1 cellular context compared by ENCODE assay signal in the genomic region with DNA sequence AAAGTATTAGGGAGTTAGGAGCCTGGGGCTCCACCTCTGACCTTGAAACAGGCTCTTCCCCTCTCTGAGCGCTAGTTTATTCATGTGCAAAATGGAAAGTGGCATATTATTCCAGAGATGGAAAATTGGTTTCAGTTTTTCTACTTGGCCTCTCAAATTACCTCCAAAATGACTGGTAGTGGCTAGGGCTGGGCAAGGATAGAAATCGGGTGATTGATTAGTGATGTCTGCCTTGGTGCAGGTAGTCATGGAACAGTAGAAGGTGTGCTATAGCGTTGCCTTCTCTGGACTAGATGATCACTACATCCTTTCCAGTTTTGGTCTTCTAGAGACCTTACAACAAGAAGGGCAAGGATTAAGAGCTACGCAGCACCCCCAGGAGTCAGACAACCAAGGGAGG.
TF ChIP-seq lines count a peak whose summit lies in the region.

No MANE protein-coding gene starts in this region.

TF ChIP-seq in HepG2, 621 proteins besides CTCF, POLR2A, EP300 and RAD21:
- TF ChIP-seq SOX6 (IDR thresholded peaks at IDR 0.05) (no peak), SOX6 (CRISPR knock-in tag; IDR thresholded peaks at IDR 0.05) (no peak), ZFP90 (CRISPR knock-in tag; IDR thresholded peaks at IDR 0.05; ENCODE audit: borderline replicate concordance) (no peak), RBFOX2 (IDR thresholded peaks at IDR 0.05; ENCODE audit: low read depth, low read length) (no peak), SUZ12 (IDR thresholded peaks at IDR 0.05; ENCODE audit: low read depth, low read length) (no peak), ZNF34 (CRISPR knock-in tag; IDR thresholded peaks at IDR 0.05; ENCODE audit: borderline replicate concordance) (no peak), ZNF382 (CRISPR knock-in tag; IDR thresholded peaks at IDR 0.05; ENCODE audit: borderline replicate concordance) (no peak), ZNF234 (CRISPR knock-in tag; conservative IDR thresholded peaks at IDR 0.05) (no peak), ZNF563 (CRISPR knock-in tag; IDR thresholded peaks at IDR 0.05) (no peak), MAFK (conservative IDR thresholded peaks at IDR 0.05 in 1 of 2, IDR thresholded peaks at IDR 0.05 in 1 of 2; ENCODE audit: low read length in 2 of 2) (no peak), MYNN (CRISPR knock-in tag; IDR thresholded peaks at IDR 0.05; ENCODE audit: low read depth) (no peak), ZBTB7A (CRISPR knock-in tag; IDR thresholded peaks at IDR 0.05) (no peak), REPIN1 (CRISPR knock-in tag; IDR thresholded peaks at IDR 0.05; ENCODE audit: borderline replicate concordance, low read depth) (no peak), ZNF207 (IDR thresholded peaks at IDR 0.05; ENCODE audit: borderline replicate concordance) (no peak)
- TF ChIP-seq, protein P1, sequence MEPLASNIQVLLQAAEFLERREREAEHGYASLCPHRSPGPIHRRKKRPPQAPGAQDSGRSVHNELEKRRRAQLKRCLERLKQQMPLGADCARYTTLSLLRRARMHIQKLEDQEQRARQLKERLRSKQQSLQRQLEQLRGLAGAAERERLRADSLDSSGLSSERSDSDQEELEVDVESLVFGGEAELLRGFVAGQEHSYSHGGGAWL (CRISPR knock-in tag; IDR thresholded peaks at IDR 0.05) = no peak
- TF ChIP-seq, protein P2, sequence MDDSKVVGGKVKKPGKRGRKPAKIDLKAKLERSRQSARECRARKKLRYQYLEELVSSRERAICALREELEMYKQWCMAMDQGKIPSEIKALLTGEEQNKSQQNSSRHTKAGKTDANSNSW (CRISPR knock-in tag; IDR thresholded peaks at IDR 0.05; ENCODE audit: borderline replicate concordance) = no peak
- TF ChIP-seq, protein P3, sequence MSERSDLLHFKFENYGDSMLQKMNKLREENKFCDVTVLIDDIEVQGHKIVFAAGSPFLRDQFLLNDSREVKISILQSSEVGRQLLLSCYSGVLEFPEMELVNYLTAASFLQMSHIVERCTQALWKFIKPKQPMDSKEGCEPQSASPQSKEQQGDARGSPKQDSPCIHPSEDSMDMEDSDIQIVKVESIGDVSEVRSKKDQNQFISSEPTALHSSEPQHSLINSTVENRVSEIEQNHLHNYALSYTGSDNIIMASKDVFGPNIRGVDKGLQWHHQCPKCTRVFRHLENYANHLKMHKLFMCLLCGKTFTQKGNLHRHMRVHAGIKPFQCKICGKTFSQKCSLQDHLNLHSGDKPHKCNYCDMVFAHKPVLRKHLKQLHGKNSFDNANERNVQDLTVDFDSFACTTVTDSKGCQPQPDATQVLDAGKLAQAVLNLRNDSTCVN (CRISPR knock-in tag; IDR thresholded peaks at IDR 0.05; ENCODE audit: borderline replicate concordance) = no peak
- TF ChIP-seq, protein P4, sequence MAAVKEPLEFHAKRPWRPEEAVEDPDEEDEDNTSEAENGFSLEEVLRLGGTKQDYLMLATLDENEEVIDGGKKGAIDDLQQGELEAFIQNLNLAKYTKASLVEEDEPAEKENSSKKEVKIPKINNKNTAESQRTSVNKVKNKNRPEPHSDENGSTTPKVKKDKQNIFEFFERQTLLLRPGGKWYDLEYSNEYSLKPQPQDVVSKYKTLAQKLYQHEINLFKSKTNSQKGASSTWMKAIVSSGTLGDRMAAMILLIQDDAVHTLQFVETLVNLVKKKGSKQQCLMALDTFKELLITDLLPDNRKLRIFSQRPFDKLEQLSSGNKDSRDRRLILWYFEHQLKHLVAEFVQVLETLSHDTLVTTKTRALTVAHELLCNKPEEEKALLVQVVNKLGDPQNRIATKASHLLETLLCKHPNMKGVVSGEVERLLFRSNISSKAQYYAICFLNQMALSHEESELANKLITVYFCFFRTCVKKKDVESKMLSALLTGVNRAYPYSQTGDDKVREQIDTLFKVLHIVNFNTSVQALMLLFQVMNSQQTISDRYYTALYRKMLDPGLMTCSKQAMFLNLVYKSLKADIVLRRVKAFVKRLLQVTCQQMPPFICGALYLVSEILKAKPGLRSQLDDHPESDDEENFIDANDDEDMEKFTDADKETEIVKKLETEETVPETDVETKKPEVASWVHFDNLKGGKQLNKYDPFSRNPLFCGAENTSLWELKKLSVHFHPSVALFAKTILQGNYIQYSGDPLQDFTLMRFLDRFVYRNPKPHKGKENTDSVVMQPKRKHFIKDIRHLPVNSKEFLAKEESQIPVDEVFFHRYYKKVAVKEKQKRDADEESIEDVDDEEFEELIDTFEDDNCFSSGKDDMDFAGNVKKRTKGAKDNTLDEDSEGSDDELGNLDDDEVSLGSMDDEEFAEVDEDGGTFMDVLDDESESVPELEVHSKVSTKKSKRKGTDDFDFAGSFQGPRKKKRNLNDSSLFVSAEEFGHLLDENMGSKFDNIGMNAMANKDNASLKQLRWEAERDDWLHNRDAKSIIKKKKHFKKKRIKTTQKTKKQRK (IDR thresholded peaks at IDR 0.05; ENCODE audit: low read length) = no peak
TF ChIP-seq in HepG2: peak in this region for 0.
